1 cellular context compared by ENCODE assay signal in the genomic region with DNA sequence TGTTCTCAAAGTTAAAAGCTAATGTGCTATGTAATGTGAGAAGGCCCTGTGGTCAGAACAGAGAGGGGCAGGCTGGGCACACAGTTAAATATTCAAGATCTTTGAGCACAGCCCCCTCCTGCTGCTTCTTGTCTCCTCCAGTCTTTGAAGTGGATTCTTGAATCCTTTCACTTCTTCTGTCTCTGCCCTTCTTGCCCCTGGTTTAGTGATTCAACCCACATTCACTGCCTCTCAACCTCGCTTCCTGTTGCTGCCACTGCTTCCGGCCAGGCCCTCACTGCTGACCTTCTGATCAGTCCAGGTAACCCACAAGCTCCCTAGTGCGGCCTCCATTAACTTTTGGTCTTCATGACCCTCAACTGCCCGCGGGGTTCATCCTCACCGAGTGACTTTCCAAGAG.
TF ChIP-seq lines count a peak whose summit lies in the region.

No MANE protein-coding gene starts in this region.

TF ChIP-seq in H1, 55 proteins besides CTCF, POLR2A, EP300 and RAD21:
- no peak for TF ChIP-seq SP1 (IDR thresholded peaks at IDR 0.05; ENCODE audit: low read depth, low read length)
- TF ChIP-seq SIRT6 (IDR thresholded peaks at IDR 0.05; ENCODE audit: low read length): no peak
- no peak for TF ChIP-seq GABPA (IDR thresholded peaks at IDR 0.05; ENCODE audit: borderline replicate concordance, insufficient read depth, low read length)
- TF ChIP-seq HDAC6 (IDR thresholded peaks at IDR 0.05; ENCODE audit: low read depth, low read length): no peak
- TF ChIP-seq SUZ12 (IDR thresholded peaks at IDR 0.05; ENCODE audit: low read length): no peak
- TF ChIP-seq HDAC2 (IDR thresholded peaks at IDR 0.05; ENCODE audit: borderline replicate concordance in 1 of 2, low read depth in 2 of 2, low read length in 2 of 2): no peak
- TF ChIP-seq ZNF274 (IDR thresholded peaks at IDR 0.05; ENCODE audit: borderline replicate concordance, extremely low read depth, low read length): no peak
- no peak for TF ChIP-seq SRF (IDR thresholded peaks at IDR 0.05; ENCODE audit: low read depth, low read length)
- TF ChIP-seq, protein P1, sequence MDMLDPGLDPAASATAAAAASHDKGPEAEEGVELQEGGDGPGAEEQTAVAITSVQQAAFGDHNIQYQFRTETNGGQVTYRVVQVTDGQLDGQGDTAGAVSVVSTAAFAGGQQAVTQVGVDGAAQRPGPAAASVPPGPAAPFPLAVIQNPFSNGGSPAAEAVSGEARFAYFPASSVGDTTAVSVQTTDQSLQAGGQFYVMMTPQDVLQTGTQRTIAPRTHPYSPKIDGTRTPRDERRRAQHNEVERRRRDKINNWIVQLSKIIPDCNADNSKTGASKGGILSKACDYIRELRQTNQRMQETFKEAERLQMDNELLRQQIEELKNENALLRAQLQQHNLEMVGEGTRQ (IDR thresholded peaks at IDR 0.05; ENCODE audit: low read length): no peak
- no peak for TF ChIP-seq SP2 (IDR thresholded peaks at IDR 0.05; ENCODE audit: low read length)
- no peak for TF ChIP-seq CHD1 (IDR thresholded peaks at IDR 0.05; ENCODE audit: low read depth, low read length)
- no peak for TF ChIP-seq JUN (IDR thresholded peaks at IDR 0.05; ENCODE audit: low read depth, low read length)
- no peak for TF ChIP-seq FOSL1 (IDR thresholded peaks at IDR 0.05; ENCODE audit: insufficient read depth, low read depth, low read length)
- no peak for TF ChIP-seq CBX5 (IDR thresholded peaks at IDR 0.05; ENCODE audit: low read depth, low read length)
- no peak for TF ChIP-seq RXRA (IDR thresholded peaks at IDR 0.05; ENCODE audit: insufficient read depth, low read depth, low read length)
- TF ChIP-seq RFX5 (IDR thresholded peaks at IDR 0.05; ENCODE audit: borderline replicate concordance, low read depth, low read length): no peak
- no peak for TF ChIP-seq PHF8 (conservative IDR thresholded peaks at IDR 0.05; ENCODE audit: low read depth, low read length)
- TF ChIP-seq, protein P2, sequence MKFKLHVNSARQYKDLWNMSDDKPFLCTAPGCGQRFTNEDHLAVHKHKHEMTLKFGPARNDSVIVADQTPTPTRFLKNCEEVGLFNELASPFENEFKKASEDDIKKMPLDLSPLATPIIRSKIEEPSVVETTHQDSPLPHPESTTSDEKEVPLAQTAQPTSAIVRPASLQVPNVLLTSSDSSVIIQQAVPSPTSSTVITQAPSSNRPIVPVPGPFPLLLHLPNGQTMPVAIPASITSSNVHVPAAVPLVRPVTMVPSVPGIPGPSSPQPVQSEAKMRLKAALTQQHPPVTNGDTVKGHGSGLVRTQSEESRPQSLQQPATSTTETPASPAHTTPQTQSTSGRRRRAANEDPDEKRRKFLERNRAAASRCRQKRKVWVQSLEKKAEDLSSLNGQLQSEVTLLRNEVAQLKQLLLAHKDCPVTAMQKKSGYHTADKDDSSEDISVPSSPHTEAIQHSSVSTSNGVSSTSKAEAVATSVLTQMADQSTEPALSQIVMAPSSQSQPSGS (IDR thresholded peaks at IDR 0.05; ENCODE audit: low read length): no peak
TF ChIP-seq in H1: peak in this region for 0.
